8 cellular contexts compared by ENCODE assay signal in the genomic region with DNA sequence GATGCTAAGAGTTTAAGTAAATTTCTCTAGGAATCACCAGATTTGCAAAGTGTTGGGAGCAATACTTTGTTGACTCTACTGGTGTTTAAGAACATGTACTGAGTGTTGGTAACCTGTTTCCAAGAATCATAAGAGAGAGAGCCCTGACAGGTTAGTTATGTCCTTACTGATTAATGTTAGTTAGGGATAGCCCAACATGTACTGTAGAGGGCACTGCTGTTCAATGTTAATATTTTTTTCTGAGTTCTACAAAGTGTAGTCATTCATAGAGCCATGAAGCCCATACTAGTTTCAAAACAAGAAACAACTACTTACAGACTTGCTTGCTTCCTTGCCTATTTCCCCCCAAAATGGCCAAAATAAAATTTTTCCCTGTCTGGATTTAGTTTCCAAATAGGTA. TPM values are rescaled to one million over a fixed set of nuclear protein-coding genes. Genes with fewer than 3 reads are reported as not detected.
DNase-seq lines count a peak whose midpoint lies in the region; ATAC-seq, FAIRE-seq and TF ChIP-seq lines count a peak whose summit lies in the region.

No MANE protein-coding gene starts in this region.

- H2AFZ ChIP-seq in neural cell (ENCODE audit: low read depth, low read length), result no peak overlapping the region

- H3K4me3 ChIP-seq in AG04449 (ENCODE audit: low read depth, low read length) (no peak overlapping the region), bronchial epithelial cell (ENCODE audit: low read depth, low read length) (no peak overlapping the region), neural cell (ENCODE audit: low read length) (no peak overlapping the region)

- no peak for TF ChIP-seq EP300 in neural cell (conservative IDR thresholded peaks at IDR 0.05; ENCODE audit: poor library complexity, severe bottlenecking)

- no peaks in the 10 kb centered on the region for H4K20me1 ChIP-seq in neural cell (ENCODE audit: insufficient read depth)

- H3K9ac ChIP-seq in neural cell (ENCODE audit: low read length), result no peak overlapping the region

- TF ChIP-seq CTCF in AG04449 (IDR thresholded peaks at IDR 0.05; ENCODE audit: insufficient read depth, low read length, missing control alignments), result peak; percentile 50
- peak; percentile 57 for TF ChIP-seq CTCF in bronchial epithelial cell (IDR thresholded peaks at IDR 0.05; ENCODE audit: insufficient read depth, low read length, severe bottlenecking)
- peak; percentile 25 for TF ChIP-seq CTCF in neural cell (IDR thresholded peaks at IDR 0.05; ENCODE audit: poor library complexity, severe bottlenecking)

- CTCF ChIA-PET in AG04449 (lab: Yijun Ruan, JAX), result interaction anchor here (3.8 to 4.7 kb wide), 2 partner anchors 38 to 304 kb away, joined by 19 to 73 read pairs; no protein-coding TSS in a partner anchor

- no peaks in the 10 kb centered on the region for H3K36me3 ChIP-seq in bronchial epithelial cell (ENCODE audit: control insufficient read depth, insufficient read depth, low read length)
- no peaks in the 10 kb centered on the region for H3K36me3 ChIP-seq in neural cell (ENCODE audit: insufficient read depth, low read length)

- H3K27me3 ChIP-seq in bronchial epithelial cell (ENCODE audit: control insufficient read depth, insufficient read depth, low read length), result no peaks in the 10 kb centered on the region
- no peaks in the 10 kb centered on the region for H3K27me3 ChIP-seq in neural cell (ENCODE audit: insufficient read depth, low read depth, low read length)

- H3K4me2 ChIP-seq in neural cell (ENCODE audit: low read length), result no peak overlapping the region

- no peak overlapping the region for H3K27ac ChIP-seq in neural cell (ENCODE audit: low read length)
- no peak overlapping the region for H3K27ac ChIP-seq in caudate nucleus (ENCODE audit: low read depth, low read length)

- TF ChIP-seq RAD21 in neural cell (conservative IDR thresholded peaks at IDR 0.05), result peak; percentile 11

- H3K9me3 ChIP-seq in neural cell (ENCODE audit: low read length), result no peaks in the 10 kb centered on the region

- no peaks in the 10 kb centered on the region for H3F3A ChIP-seq in neural cell (ENCODE audit: insufficient read depth, low read length, poor library complexity, severe bottlenecking)

- ATAC-seq in GM18499 (IDR thresholded peaks at IDR 0.05; ENCODE audit: insufficient read depth, unreplicated experiment) (peak; percentile 80), HG02870 (IDR thresholded peaks at IDR 0.05; ENCODE audit: unreplicated experiment) (peak; percentile 96)

- FAIRE-seq in bronchial epithelial cell (lab: Jason Lieb, UNC), result no peak

- no peaks in the 10 kb centered on the region for H3K79me2 ChIP-seq in neural cell (replicated peaks; ENCODE audit: insufficient read depth, low read length)

- POLR2A ChIA-PET in AG04449 (lab: Yijun Ruan, JAX), result no interaction called here

- H3K9me2 ChIP-seq in neural cell (ENCODE audit: insufficient read depth, low read length), result no peaks in the 10 kb centered on the region

- DNase-seq in AG04449 (ENCODE audit: low read depth, low spot score) (no peak), NCI-H1694 treated with DMSO at 0.1 percent for 48 hours (lab: John Stamatoyannopoulos, UW) (peak; percentile 53), bronchial epithelial cell (ENCODE audit: low read depth) (peak; percentile 78), caudate nucleus (lab: John Stamatoyannopoulos, UW) (no peak)
- DNase-seq in activated naive CD4-positive, alpha-beta T cell treated with Interleukin-2 at 50 U/mL for 16 hours, result no peak

TF ChIP-seq in neural cell, 6 proteins besides CTCF, POLR2A, EP300 and RAD21:
- TF ChIP-seq EZH2 (IDR thresholded peaks at IDR 0.05; ENCODE audit: borderline replicate concordance, insufficient read depth, low read length, poor library complexity, severe bottlenecking) (no peak), POLR2AphosphoS5 (IDR thresholded peaks at IDR 0.05) (no peak), MXI1 (conservative IDR thresholded peaks at IDR 0.05; ENCODE audit: poor library complexity, severe bottlenecking) (no peak), TAF1 (IDR thresholded peaks at IDR 0.05; ENCODE audit: low read depth) (no peak), SMC3 (conservative IDR thresholded peaks at IDR 0.05; ENCODE audit: poor library complexity) (no peak)
- TF ChIP-seq, protein P1, sequence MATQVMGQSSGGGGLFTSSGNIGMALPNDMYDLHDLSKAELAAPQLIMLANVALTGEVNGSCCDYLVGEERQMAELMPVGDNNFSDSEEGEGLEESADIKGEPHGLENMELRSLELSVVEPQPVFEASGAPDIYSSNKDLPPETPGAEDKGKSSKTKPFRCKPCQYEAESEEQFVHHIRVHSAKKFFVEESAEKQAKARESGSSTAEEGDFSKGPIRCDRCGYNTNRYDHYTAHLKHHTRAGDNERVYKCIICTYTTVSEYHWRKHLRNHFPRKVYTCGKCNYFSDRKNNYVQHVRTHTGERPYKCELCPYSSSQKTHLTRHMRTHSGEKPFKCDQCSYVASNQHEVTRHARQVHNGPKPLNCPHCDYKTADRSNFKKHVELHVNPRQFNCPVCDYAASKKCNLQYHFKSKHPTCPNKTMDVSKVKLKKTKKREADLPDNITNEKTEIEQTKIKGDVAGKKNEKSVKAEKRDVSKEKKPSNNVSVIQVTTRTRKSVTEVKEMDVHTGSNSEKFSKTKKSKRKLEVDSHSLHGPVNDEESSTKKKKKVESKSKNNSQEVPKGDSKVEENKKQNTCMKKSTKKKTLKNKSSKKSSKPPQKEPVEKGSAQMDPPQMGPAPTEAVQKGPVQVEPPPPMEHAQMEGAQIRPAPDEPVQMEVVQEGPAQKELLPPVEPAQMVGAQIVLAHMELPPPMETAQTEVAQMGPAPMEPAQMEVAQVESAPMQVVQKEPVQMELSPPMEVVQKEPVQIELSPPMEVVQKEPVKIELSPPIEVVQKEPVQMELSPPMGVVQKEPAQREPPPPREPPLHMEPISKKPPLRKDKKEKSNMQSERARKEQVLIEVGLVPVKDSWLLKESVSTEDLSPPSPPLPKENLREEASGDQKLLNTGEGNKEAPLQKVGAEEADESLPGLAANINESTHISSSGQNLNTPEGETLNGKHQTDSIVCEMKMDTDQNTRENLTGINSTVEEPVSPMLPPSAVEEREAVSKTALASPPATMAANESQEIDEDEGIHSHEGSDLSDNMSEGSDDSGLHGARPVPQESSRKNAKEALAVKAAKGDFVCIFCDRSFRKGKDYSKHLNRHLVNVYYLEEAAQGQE (IDR thresholded peaks at IDR 0.05; ENCODE audit: borderline replicate concordance), result no peak
TF ChIP-seq in neural cell: peak in this region for 0.

RNA-seq across cellular contexts. Expression of a gene that starts 11.9 kb away (rescaled TPM):
- 8.7 and 15.1 TPM in 2 replicates for total RNA-seq in bronchial epithelial cell
- polyA plus RNA-seq in neural cell, result not detected in 2 replicates
- not detected in 2 replicates for polyA minus RNA-seq in neural cell

Comparison
In these comparisons a context has a peak if more than half of its experiments do, and no peak if none do; other contexts are left out.
1. DNase-seq: peak in NCI-H1694 treated with DMSO at 0.1 percent for 48 hours (single experiment) and bronchial epithelial cell (single experiment); none in AG04449 (single experiment), activated naive CD4-positive, alpha-beta T cell treated with Interleukin-2 at 50 U/mL for 16 hours (single experiment) and caudate nucleus (0 of 61).
2. Peak in every context shown above with its lines, with median percentiles within 50 percentile points of each other: CTCF ChIP-seq.